In the genomic region with DNA sequence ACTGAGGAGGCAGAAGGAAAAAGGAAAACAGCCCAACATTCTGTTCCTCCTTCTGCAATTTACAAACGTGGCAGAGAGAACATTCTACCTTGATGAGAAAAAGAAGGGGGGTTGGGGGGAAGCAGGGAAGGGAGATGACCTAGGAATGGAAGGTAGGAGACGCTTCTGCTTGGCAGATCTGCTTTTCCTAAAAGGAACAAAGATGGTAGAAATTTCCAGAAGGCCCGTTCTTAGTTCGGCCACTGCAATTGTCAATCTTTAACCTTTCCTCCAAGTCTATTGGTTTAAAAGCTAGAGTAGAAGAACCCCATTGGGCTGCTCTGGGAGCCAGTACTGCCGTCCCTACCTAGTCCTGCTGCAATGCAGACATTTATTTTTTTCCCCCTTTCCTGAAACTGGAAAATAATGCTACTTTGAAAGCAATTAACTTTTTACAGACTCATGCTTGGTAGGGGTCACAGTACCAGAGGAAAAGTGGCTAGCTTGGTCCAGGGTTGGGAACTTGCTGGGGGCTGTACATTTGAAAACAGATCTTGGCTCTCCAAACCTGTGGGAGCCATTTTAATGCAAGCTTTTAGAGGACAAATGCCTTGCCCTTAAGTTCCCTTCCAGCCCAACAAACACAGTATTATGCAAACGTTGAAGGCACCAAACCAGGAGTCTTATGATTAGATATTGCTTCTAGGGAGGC, we compare ENCODE assay signal across 8 cellular contexts. TPM values are rescaled to one million over a fixed set of nuclear protein-coding genes. Genes with fewer than 3 reads are reported as not detected.
DNase-seq lines count a peak whose midpoint lies in the region; ATAC-seq and TF ChIP-seq lines count a peak whose summit lies in the region.

No MANE protein-coding gene starts in this region.

- peak overlapping the region; percentile 80 for H3K4me2 ChIP-seq in neural progenitor cell

- peaks cover 87% of the 10 kb centered on the region for H3F3A ChIP-seq in neural progenitor cell (ENCODE audit: low read depth)

- TF ChIP-seq CTCF in coronary artery (IDR thresholded peaks at IDR 0.05) (no peak), neural progenitor cell (IDR thresholded peaks at IDR 0.05) (no peak), omental fat pad (IDR thresholded peaks at IDR 0.05) (no peak), osteocyte (IDR thresholded peaks at IDR 0.05) (no peak)

- peaks cover 99% of the 10 kb centered on the region for H3K79me2 ChIP-seq in neural progenitor cell (ENCODE audit: low read depth)

- H3K4me1 ChIP-seq in ES-I3 (ENCODE audit: insufficient read depth, low read length), result peaks cover 87% of the 10 kb centered on the region
- H3K4me1 ChIP-seq in neural progenitor cell, result peaks cover 98% of the 10 kb centered on the region

- H3K9me3 ChIP-seq in ES-I3 (ENCODE audit: control insufficient read depth, insufficient read depth, low read length) (no peaks in the 10 kb centered on the region), neural progenitor cell (ENCODE audit: low read depth) (no peaks in the 10 kb centered on the region)

- no peaks in the 10 kb centered on the region for H3K9me3 Mint-ChIP-seq in neural progenitor cell
- no peaks in the 10 kb centered on the region for H3K9me3 Mint-ChIP-seq in osteocyte (ENCODE audit: unreplicated experiment)

- H3K4me1 Mint-ChIP-seq in neural progenitor cell (peaks cover 31% of the 10 kb centered on the region), osteocyte (ENCODE audit: unreplicated experiment) (peaks cover 27% of the 10 kb centered on the region)

- no peak overlapping the region for H3K4me3 Mint-ChIP-seq in neural progenitor cell
- H3K4me3 Mint-ChIP-seq in osteocyte (ENCODE audit: unreplicated experiment), result no peak overlapping the region

- H3K27me3 Mint-ChIP-seq in neural progenitor cell (ENCODE audit: insufficient read depth, low read depth) (peaks cover 2% of the 10 kb centered on the region), osteocyte (ENCODE audit: unreplicated experiment) (no peaks in the 10 kb centered on the region)

- H4K20me1 ChIP-seq in neural progenitor cell (ENCODE audit: low read depth), result no peaks in the 10 kb centered on the region

- no peaks in the 10 kb centered on the region for H3K27me3 ChIP-seq in neural progenitor cell

- H3K4me3 ChIP-seq in coronary artery (peak overlapping the region; percentile 22), neural progenitor cell (peak overlapping the region; percentile 44)

- no peak overlapping the region for H3K27ac Mint-ChIP-seq in neural progenitor cell
- H3K27ac Mint-ChIP-seq in osteocyte (ENCODE audit: unreplicated experiment), result no peak overlapping the region

- H2AFZ ChIP-seq in neural progenitor cell (replicated peaks), result no peak overlapping the region

- H3K36me3 Mint-ChIP-seq in neural progenitor cell (no peaks in the 10 kb centered on the region), osteocyte (ENCODE audit: unreplicated experiment) (no peaks in the 10 kb centered on the region)

- H3K27ac ChIP-seq in coronary artery (peak overlapping the region; percentile 95 to 97), neural progenitor cell (peak overlapping the region; percentile 98)

- H3K9ac ChIP-seq in ES-I3 (ENCODE audit: low read depth, low read length) (peak overlapping the region; percentile 59), neural progenitor cell (peak overlapping the region; percentile 1)

- ATAC-seq in omental fat pad (ENCODE audit: low FRiP score), result no peak

- DNase-seq in NCI-H748 treated with DMSO at 0.1 percent for 48 hours (lab: John Stamatoyannopoulos, UW) (peak; percentile 6), coronary artery (ENCODE audit: low spot score) (no peak), neural progenitor cell (ENCODE audit: low spot score) (no peak), NCI-H2196 treated with DMSO at 0.1 percent for 48 hours (lab: John Stamatoyannopoulos, UW; ENCODE audit: unreplicated experiment) (no peak), omental fat pad (ENCODE audit: low spot score) (no peak), AG08395 (ENCODE audit: low spot score) (no peak), osteocyte (ENCODE audit: extremely low spot score, unreplicated experiment) (no peak)

- no peaks in the 10 kb centered on the region; the same call in 1 of the 2 replicates for H3K36me3 ChIP-seq in ES-I3 (ENCODE audit: insufficient read depth, low read length)
- no peaks in the 10 kb centered on the region for H3K36me3 ChIP-seq in neural progenitor cell

RNA-seq across cellular contexts. Expression of a gene that starts 2.7 kb away (rescaled TPM):
- total RNA-seq in neural progenitor cell (ENCODE audit: low replicate concordance) (59.0 and 59.4 TPM in 2 replicates), omental fat pad (10 to 100 TPM; 22.7 to 44.5 (median 28.6) TPM), osteocyte (96.5 and 111 TPM in 2 replicates)
